ENCODE assay signal across 2 cellular contexts in the genomic region with DNA sequence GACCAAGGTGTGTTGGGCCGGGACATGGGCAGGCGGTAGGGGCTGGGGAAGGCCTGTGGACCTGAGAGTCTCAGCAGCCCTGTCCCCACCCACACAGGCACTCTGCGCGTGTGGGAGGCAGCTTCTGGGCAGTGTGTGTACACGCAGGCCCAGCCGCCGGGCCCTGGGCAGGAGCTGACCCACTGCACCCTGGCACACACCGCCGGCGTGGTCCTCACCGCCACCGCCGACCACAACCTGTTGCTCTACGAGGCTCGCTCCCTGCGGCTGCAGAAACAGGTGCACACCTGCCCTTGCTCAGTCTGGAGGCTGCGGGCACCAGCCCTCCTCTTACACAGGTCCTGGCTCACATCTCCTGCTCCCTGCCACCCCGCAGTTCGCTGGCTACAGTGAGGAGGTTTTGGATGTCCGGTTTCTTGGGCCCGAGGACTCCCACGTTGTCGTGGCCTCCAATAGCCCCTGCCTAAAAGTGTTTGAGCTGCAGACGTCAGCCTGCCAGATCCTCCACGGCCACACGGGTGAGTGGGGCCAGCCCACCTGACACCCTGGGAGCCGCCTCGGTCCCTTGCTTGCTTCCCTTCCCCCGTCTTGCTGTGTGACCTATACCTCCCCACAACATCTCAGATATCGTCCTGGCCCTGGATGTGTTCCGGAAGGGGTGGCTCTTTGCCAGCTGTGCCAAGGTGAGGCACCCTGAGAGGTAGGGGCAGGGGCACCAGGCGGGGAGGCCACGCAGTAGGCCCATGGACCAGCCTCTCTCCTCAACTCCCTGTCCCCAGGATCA.
TF ChIP-seq lines count a peak whose summit lies in the region.

No MANE protein-coding gene starts in this region.

TF ChIP-seq in HEK293, 187 proteins besides CTCF, POLR2A, EP300 and RAD21:
- TF ChIP-seq SCRT1 (tag by site-specific recombination; IDR thresholded peaks at IDR 0.05; ENCODE audit: borderline replicate concordance) (peak; percentile 76; the same call in 1 of the 2 replicates), SCRT2 (tag by site-specific recombination; IDR thresholded peaks at IDR 0.05) (peak; percentile 93), ZNF626 (tag by site-specific recombination; IDR thresholded peaks at IDR 0.05) (no peak), ZNF175 (tag by site-specific recombination; IDR thresholded peaks at IDR 0.05) (no peak)

TF ChIP-seq in GM23338, 12 proteins besides CTCF, POLR2A, EP300 and RAD21:
- TF ChIP-seq POLR2AphosphoS5 (IDR thresholded peaks at IDR 0.05; ENCODE audit: low read depth) (no peak), EZH2 (IDR thresholded peaks at IDR 0.05; ENCODE audit: low read depth, unreplicated experiment) (no peak), ETS1 (IDR thresholded peaks at IDR 0.05) (no peak), CREB1 (CRISPR knock-in tag; IDR thresholded peaks at IDR 0.05; ENCODE audit: low read depth) (no peak), STAT1 (IDR thresholded peaks at IDR 0.05; ENCODE audit: unreplicated experiment) (no peak), EZH2phosphoT487 (IDR thresholded peaks at IDR 0.05; ENCODE audit: unreplicated experiment) (no peak), NANOG (IDR thresholded peaks at IDR 0.05; ENCODE audit: borderline replicate concordance) (no peak), ZNF114 (CRISPR knock-in tag; IDR thresholded peaks at IDR 0.05) (no peak), ZNF331 (CRISPR knock-in tag; IDR thresholded peaks at IDR 0.05; ENCODE audit: low read depth) (no peak), JUNB (IDR thresholded peaks at IDR 0.05; ENCODE audit: unreplicated experiment) (no peak)
- TF ChIP-seq, protein P1, sequence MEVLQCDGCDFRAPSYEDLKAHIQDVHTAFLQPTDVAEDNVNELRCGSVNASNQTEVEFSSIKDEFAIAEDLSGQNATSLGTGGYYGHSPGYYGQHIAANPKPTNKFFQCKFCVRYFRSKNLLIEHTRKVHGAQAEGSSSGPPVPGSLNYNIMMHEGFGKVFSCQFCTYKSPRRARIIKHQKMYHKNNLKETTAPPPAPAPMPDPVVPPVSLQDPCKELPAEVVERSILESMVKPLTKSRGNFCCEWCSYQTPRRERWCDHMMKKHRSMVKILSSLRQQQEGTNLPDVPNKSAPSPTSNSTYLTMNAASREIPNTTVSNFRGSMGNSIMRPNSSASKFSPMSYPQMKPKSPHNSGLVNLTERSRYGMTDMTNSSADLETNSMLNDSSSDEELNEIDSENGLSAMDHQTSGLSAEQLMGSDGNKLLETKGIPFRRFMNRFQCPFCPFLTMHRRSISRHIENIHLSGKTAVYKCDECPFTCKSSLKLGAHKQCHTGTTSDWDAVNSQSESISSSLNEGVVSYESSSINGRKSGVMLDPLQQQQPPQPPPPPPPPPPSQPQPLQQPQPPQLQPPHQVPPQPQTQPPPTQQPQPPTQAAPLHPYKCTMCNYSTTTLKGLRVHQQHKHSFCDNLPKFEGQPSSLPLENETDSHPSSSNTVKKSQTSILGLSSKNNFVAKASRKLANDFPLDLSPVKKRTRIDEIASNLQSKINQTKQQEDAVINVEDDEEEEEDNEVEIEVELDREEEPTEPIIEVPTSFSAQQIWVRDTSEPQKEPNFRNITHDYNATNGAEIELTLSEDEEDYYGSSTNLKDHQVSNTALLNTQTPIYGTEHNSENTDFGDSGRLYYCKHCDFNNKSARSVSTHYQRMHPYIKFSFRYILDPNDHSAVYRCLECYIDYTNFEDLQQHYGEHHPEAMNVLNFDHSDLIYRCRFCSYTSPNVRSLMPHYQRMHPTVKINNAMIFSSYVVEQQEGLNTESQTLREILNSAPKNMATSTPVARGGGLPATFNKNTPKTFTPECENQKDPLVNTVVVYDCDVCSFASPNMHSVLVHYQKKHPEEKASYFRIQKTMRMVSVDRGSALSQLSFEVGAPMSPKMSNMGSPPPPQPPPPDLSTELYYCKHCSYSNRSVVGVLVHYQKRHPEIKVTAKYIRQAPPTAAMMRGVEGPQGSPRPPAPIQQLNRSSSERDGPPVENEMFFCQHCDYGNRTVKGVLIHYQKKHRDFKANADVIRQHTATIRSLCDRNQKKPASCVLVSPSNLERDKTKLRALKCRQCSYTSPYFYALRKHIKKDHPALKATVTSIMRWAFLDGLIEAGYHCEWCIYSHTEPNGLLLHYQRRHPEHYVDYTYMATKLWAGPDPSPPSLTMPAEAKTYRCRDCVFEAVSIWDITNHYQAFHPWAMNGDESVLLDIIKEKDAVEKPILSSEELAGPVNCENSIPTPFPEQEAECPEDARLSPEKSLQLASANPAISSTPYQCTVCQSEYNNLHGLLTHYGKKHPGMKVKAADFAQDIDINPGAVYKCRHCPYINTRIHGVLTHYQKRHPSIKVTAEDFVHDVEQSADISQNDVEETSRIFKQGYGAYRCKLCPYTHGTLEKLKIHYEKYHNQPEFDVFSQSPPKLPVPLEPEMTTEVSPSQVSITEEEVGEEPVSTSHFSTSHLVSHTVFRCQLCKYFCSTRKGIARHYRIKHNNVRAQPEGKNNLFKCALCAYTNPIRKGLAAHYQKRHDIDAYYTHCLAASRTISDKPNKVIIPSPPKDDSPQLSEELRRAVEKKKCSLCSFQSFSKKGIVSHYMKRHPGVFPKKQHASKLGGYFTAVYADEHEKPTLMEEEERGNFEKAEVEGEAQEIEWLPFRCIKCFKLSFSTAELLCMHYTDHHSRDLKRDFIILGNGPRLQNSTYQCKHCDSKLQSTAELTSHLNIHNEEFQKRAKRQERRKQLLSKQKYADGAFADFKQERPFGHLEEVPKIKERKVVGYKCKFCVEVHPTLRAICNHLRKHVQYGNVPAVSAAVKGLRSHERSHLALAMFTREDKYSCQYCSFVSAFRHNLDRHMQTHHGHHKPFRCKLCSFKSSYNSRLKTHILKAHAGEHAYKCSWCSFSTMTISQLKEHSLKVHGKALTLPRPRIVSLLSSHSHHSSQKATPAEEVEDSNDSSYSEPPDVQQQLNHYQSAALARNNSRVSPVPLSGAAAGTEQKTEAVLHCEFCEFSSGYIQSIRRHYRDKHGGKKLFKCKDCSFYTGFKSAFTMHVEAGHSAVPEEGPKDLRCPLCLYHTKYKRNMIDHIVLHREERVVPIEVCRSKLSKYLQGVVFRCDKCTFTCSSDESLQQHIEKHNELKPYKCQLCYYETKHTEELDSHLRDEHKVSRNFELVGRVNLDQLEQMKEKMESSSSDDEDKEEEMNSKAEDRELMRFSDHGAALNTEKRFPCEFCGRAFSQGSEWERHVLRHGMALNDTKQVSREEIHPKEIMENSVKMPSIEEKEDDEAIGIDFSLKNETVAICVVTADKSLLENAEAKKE (CRISPR knock-in tag; IDR thresholded peaks at IDR 0.05): no peak
- TF ChIP-seq, protein P2, sequence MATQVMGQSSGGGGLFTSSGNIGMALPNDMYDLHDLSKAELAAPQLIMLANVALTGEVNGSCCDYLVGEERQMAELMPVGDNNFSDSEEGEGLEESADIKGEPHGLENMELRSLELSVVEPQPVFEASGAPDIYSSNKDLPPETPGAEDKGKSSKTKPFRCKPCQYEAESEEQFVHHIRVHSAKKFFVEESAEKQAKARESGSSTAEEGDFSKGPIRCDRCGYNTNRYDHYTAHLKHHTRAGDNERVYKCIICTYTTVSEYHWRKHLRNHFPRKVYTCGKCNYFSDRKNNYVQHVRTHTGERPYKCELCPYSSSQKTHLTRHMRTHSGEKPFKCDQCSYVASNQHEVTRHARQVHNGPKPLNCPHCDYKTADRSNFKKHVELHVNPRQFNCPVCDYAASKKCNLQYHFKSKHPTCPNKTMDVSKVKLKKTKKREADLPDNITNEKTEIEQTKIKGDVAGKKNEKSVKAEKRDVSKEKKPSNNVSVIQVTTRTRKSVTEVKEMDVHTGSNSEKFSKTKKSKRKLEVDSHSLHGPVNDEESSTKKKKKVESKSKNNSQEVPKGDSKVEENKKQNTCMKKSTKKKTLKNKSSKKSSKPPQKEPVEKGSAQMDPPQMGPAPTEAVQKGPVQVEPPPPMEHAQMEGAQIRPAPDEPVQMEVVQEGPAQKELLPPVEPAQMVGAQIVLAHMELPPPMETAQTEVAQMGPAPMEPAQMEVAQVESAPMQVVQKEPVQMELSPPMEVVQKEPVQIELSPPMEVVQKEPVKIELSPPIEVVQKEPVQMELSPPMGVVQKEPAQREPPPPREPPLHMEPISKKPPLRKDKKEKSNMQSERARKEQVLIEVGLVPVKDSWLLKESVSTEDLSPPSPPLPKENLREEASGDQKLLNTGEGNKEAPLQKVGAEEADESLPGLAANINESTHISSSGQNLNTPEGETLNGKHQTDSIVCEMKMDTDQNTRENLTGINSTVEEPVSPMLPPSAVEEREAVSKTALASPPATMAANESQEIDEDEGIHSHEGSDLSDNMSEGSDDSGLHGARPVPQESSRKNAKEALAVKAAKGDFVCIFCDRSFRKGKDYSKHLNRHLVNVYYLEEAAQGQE (IDR thresholded peaks at IDR 0.05; ENCODE audit: unreplicated experiment): no peak
